8 cellular contexts compared by ENCODE assay signal in genomic region chr5:91383956-91384300, GRCh38. TPM values are rescaled to one million over a fixed set of nuclear protein-coding genes. Genes with fewer than 3 reads are reported as not detected.
DNase-seq lines count a peak whose midpoint lies in the region; ATAC-seq and TF ChIP-seq lines count a peak whose summit lies in the region.

No MANE protein-coding gene starts in this region.

- H3K27ac ChIP-seq in OCI-LY1 (ENCODE audit: low read depth, low read length, poor library complexity, severe bottlenecking) (peak overlapping the region; percentile 96), mesodermal cell (ENCODE audit: low read depth, low read length, severe bottlenecking) (peak overlapping the region; percentile 100), vagina (peak overlapping the region; percentile 100)

- H3K4me1 ChIP-seq in OCI-LY1 (ENCODE audit: insufficient read depth, low read length, severe bottlenecking), result peaks cover 16% of the 10 kb centered on the region
- no peaks in the 10 kb centered on the region for H3K4me1 ChIP-seq in mesodermal cell (ENCODE audit: control insufficient read depth, insufficient read depth, low read length, poor library complexity, severe bottlenecking)
- peaks cover 10% of the 10 kb centered on the region for H3K4me1 ChIP-seq in vagina

- 0% methylated on average over 2 of the region's 7 CpGs; no CpG with 5 or more reads in 1 of the 2 experiments for WGBS in mesodermal cell (ENCODE audit: insufficient coverage in 2 of 2), 2 experiments

- peak overlapping the region; percentile 81 for H3K9ac ChIP-seq in OCI-LY1 (ENCODE audit: low read length)

- peaks cover 19% of the 10 kb centered on the region; the same call in 1 of the 2 replicates for H3K36me3 ChIP-seq in OCI-LY1 (ENCODE audit: insufficient read depth, low read length)
- no peaks in the 10 kb centered on the region for H3K36me3 ChIP-seq in mesodermal cell (ENCODE audit: control insufficient read depth, insufficient read depth, low read length)
- no peaks in the 10 kb centered on the region for H3K36me3 ChIP-seq in vagina

- H3K36me3 Mint-ChIP-seq in activated CD4-positive, alpha-beta T cell treated with anti-CD3 and anti-CD28 coated beads for 36 hours (ENCODE audit: low read depth), result peaks cover 15% of the 10 kb centered on the region
- no peaks in the 10 kb centered on the region for H3K36me3 Mint-ChIP-seq in chondrocyte (ENCODE audit: low read depth)

- H3K4me2 ChIP-seq in OCI-LY1 (ENCODE audit: low read length), result peak overlapping the region; percentile 80

- H3K9me3 Mint-ChIP-seq in activated CD4-positive, alpha-beta T cell treated with anti-CD3 and anti-CD28 coated beads for 36 hours (ENCODE audit: low read depth), result peaks cover 2% of the 10 kb centered on the region
- H3K9me3 Mint-ChIP-seq in chondrocyte (ENCODE audit: low read depth), result no peaks in the 10 kb centered on the region

- H3F3A ChIP-seq in OCI-LY1 (ENCODE audit: insufficient read depth, low read length), result 0 out of 2 replicates have a peak, but pooled peaks cover 3% of the 10 kb centered on the region

- CTCF ChIA-PET in activated CD4-positive, alpha-beta T cell treated with anti-CD3 and anti-CD28 coated beads for 36 hours (lab: Charles Lee), result interaction anchor here (0.9 to 7.2 kb wide), 31 partner anchors 11 to 512 kb away, joined by 3 to 127 read pairs (median 9); no protein-coding TSS in a partner anchor

- no peak for ATAC-seq in activated CD4-positive, alpha-beta T cell treated with anti-CD3 and anti-CD28 coated beads for 36 hours
- no peak for ATAC-seq in HG03460 (IDR thresholded peaks at IDR 0.05; ENCODE audit: unreplicated experiment)

- intact Hi-C loops in activated CD4-positive, alpha-beta T cell treated with anti-CD3 and anti-CD28 coated beads for 36 hours (cut with DNase I, micrococcal nuclease), result loop anchor here (1.0 to 5.0 kb wide), 10 partner anchors 35 to 977 kb away; partner anchors contain the start of genes CETN3 (in 2 of the 2), LYSMD3 (in 1 of the 2), MBLAC2 (in 1 of the 2) and POLR3G (in 1 of the 2)
- intact Hi-C loops in vagina (cut with DNase I), result loop anchor here (5.0 to 10.0 kb wide), 4 partner anchors 102 to 449 kb away; no protein-coding TSS in a partner anchor

- H4K20me1 ChIP-seq in OCI-LY1 (ENCODE audit: insufficient read depth, low read length), result no peaks in the 10 kb centered on the region

- no peaks in the 10 kb centered on the region for H3K9me3 ChIP-seq in OCI-LY1 (ENCODE audit: low read length)
- H3K9me3 ChIP-seq in mesodermal cell (ENCODE audit: control insufficient read depth, low read length), result no peaks in the 10 kb centered on the region
- H3K9me3 ChIP-seq in vagina, result no peaks in the 10 kb centered on the region

- no peaks in the 10 kb centered on the region for H3K27me3 ChIP-seq in OCI-LY1 (ENCODE audit: insufficient read depth, low read length)
- no peaks in the 10 kb centered on the region for H3K27me3 ChIP-seq in vagina

- H3K4me3 Mint-ChIP-seq in activated CD4-positive, alpha-beta T cell treated with anti-CD3 and anti-CD28 coated beads for 36 hours, result peak overlapping the region; percentile 98
- H3K4me3 Mint-ChIP-seq in chondrocyte (ENCODE audit: unreplicated experiment), result peak overlapping the region; percentile 85

- H3K27me3 Mint-ChIP-seq in activated CD4-positive, alpha-beta T cell treated with anti-CD3 and anti-CD28 coated beads for 36 hours, result no peaks in the 10 kb centered on the region
- no peaks in the 10 kb centered on the region for H3K27me3 Mint-ChIP-seq in chondrocyte (ENCODE audit: low read depth)

- DNase-seq in activated CD4-positive, alpha-beta T cell treated with anti-CD3 and anti-CD28 coated beads for 36 hours, result peak; percentile 40
- DNase-seq in activated CD4-positive, alpha-beta T cell treated with anti-CD3 and anti-CD28 coated beads for 48 hours, result no peak
- DNase-seq in chondrocyte (ENCODE audit: low spot score) (no peak), vagina (ENCODE audit: extremely low spot score in 2 of 2) (no peak), NCI-H187 treated with DMSO at 0.1 percent for 48 hours (lab: John Stamatoyannopoulos, UW) (no peak)

- POLR2A ChIA-PET in activated CD4-positive, alpha-beta T cell treated with anti-CD3 and anti-CD28 coated beads for 36 hours (lab: Charles Lee), result interaction anchor here (1.0 to 3.4 kb wide), 3 partner anchors 36 to 104 kb away, joined by 4 to 17 read pairs (median 5); no protein-coding TSS in a partner anchor

- peaks cover 28% of the 10 kb centered on the region for H3K79me2 ChIP-seq in OCI-LY1 (ENCODE audit: insufficient read depth, low read length)

- peak overlapping the region; percentile 96 for H3K27ac Mint-ChIP-seq in activated CD4-positive, alpha-beta T cell treated with anti-CD3 and anti-CD28 coated beads for 36 hours
- peak overlapping the region; percentile 98 for H3K27ac Mint-ChIP-seq in chondrocyte (ENCODE audit: unreplicated experiment)

- H3K4me3 ChIP-seq in OCI-LY1 (ENCODE audit: low read depth, low read length, poor library complexity, severe bottlenecking) (peak overlapping the region; percentile 84), mesodermal cell (ENCODE audit: extremely low read depth, insufficient read depth, low read length, poor library complexity, severe bottlenecking) (peak overlapping the region; percentile 74), vagina (peak overlapping the region; percentile 62 to 83)

- TF ChIP-seq CTCF in OCI-LY1 (IDR thresholded peaks at IDR 0.05; ENCODE audit: low read length) (no peak), chondrocyte (IDR thresholded peaks at IDR 0.05) (no peak), vagina (IDR thresholded peaks at IDR 0.05) (no peak)

- H3K4me1 Mint-ChIP-seq in activated CD4-positive, alpha-beta T cell treated with anti-CD3 and anti-CD28 coated beads for 36 hours, result peaks cover 12% of the 10 kb centered on the region
- peaks cover 23% of the 10 kb centered on the region for H3K4me1 Mint-ChIP-seq in chondrocyte (ENCODE audit: low read depth)

- no peak overlapping the region; the same call in 1 of the 2 replicates for H2AFZ ChIP-seq in OCI-LY1 (ENCODE audit: low read length)

- TF ChIP-seq POLR2A in vagina (IDR thresholded peaks at IDR 0.05), result no peak

- no peaks in the 10 kb centered on the region for H3K9me2 ChIP-seq in OCI-LY1 (ENCODE audit: low read depth, low read length)

RNA-seq across cellular contexts. Expression of gene ARRDC3, which starts 0.8 kb away (rescaled TPM):
- 10 to 100 TPM; 21.7 to 21.9 TPM for total RNA-seq in activated CD4-positive, alpha-beta T cell treated with anti-CD3 and anti-CD28 coated beads for 36 hours
- total RNA-seq in chondrocyte (23.4 to 29.1 TPM (median 27.6 TPM) in 3 replicates), vagina (26.3 TPM)
- 36.7 TPM for polyA plus RNA-seq in mesodermal cell (2013, experiment 1 of 2)
- 43.7 TPM for polyA plus RNA-seq in mesodermal cell (2013, experiment 2 of 2)
